ENCODE assay signal across 7 cellular contexts in genomic region chr16:67538666-67539101, GRCh38. TPM values are rescaled to one million over a fixed set of nuclear protein-coding genes. Genes with fewer than 3 reads are reported as not detected.
DNase-seq lines count a peak whose midpoint lies in the region; ATAC-seq and TF ChIP-seq lines count a peak whose summit lies in the region.
"Had no signal": no experiment of that assay in that cellular context is flagged by ENCODE, and none has a peak within 500 bp of the region (broad histone marks: within the 10 kb centered on the region; RNA-seq: fewer than 3 reads in every experiment).

No MANE protein-coding gene starts in this region.

- H3K4me3 ChIP-seq in right cardiac atrium (ENCODE audit: low read length) (peak overlapping the region; percentile 94), thoracic aorta (peak overlapping the region; percentile 90)

- H3K4me1 Mint-ChIP-seq in activated CD8-positive, alpha-beta memory T cell treated with anti-CD3 and anti-CD28 coated beads, Interleukin-2, amount 10 ng/mL, durations not matched to agents 7 days and 5 days, result peaks cover 29% of the 10 kb centered on the region

- intact Hi-C loops in right cardiac atrium (cut with DNase I), result no loop called here

- CTCF ChIA-PET in activated CD8-positive, alpha-beta memory T cell treated with anti-CD3 and anti-CD28 coated beads, Interleukin-2, amount 10 ng/mL, durations not matched to agents 7 days and 5 days (lab: Charles Lee), result interaction anchor here (0.8 to 15.1 kb wide), 4 partner anchors 10 to 106 kb away, joined by 3 to 252 read pairs (median 20); partner anchors contain the start of genes CARMIL2 and RIPOR1

- peaks cover 4% of the 10 kb centered on the region for H3K36me3 Mint-ChIP-seq in activated CD8-positive, alpha-beta memory T cell treated with anti-CD3 and anti-CD28 coated beads, Interleukin-2, amount 10 ng/mL, durations not matched to agents 7 days and 5 days

- no peak overlapping the region for H3K27ac Mint-ChIP-seq in activated CD8-positive, alpha-beta memory T cell treated with anti-CD3 and anti-CD28 coated beads, Interleukin-2, amount 10 ng/mL, durations not matched to agents 7 days and 5 days

- no peak for ATAC-seq in activated CD8-positive, alpha-beta memory T cell treated with anti-CD3 and anti-CD28 coated beads, Interleukin-2, amount 10 ng/mL, durations not matched to agents 7 days and 5 days
- ATAC-seq in right cardiac atrium (no peak), thoracic aorta (ENCODE audit: insufficient number of reproducible peaks, low FRiP score, low read depth) (no peak), HG03280 (IDR thresholded peaks at IDR 0.05; ENCODE audit: unreplicated experiment) (no peak)

- H3K9me3 ChIP-seq in right cardiac atrium (ENCODE audit: control insufficient read depth, low read length) (no peaks in the 10 kb centered on the region), thoracic aorta (no peaks in the 10 kb centered on the region)

- H3K9me3 Mint-ChIP-seq in activated CD8-positive, alpha-beta memory T cell treated with anti-CD3 and anti-CD28 coated beads, Interleukin-2, amount 10 ng/mL, durations not matched to agents 7 days and 5 days (ENCODE audit: low read depth), result no peaks in the 10 kb centered on the region

- H3K27me3 Mint-ChIP-seq in activated CD8-positive, alpha-beta memory T cell treated with anti-CD3 and anti-CD28 coated beads, Interleukin-2, amount 10 ng/mL, durations not matched to agents 7 days and 5 days, result peaks cover 23% of the 10 kb centered on the region

- WGBS in right cardiac atrium, result 34% methylated on average over 23 of the region's 23 CpGs

- H3K36me3 ChIP-seq in thoracic aorta, result peaks cover 32% of the 10 kb centered on the region

- DNase-seq in activated CD8-positive, alpha-beta memory T cell treated with anti-CD3 and anti-CD28 coated beads, Interleukin-2, amount 10 ng/mL, durations not matched to agents 7 days and 5 days, result no peak
- DNase-seq in activated CD8-positive, alpha-beta memory T cell treated with anti-CD3 and anti-CD28 coated beads, Interleukin-2, amount 50 U/mL, for 4 hours, result no peak
- DNase-seq in right cardiac atrium (peak in 2 of 3 donors; percentile 60 to 71), thoracic aorta (ENCODE audit: low spot score) (no peak), amniotic stem cell (lab: John Stamatoyannopoulos, UW) (no peak)
- DNase-seq: NCI-H2107 had no signal

- no peak for TF ChIP-seq CTCF in thoracic aorta (IDR thresholded peaks at IDR 0.05)

- peaks cover 9% of the 10 kb centered on the region for H3K4me1 ChIP-seq in right cardiac atrium (ENCODE audit: control insufficient read depth, insufficient read depth, low read length)
- peaks cover 14 to 30% of the 10 kb centered on the region in 2 donors for H3K4me1 ChIP-seq in thoracic aorta (ENCODE audit: control insufficient read depth in 1 of 2, low read depth in 2 of 2)

- peak overlapping the region; percentile 47 for H3K4me3 Mint-ChIP-seq in activated CD8-positive, alpha-beta memory T cell treated with anti-CD3 and anti-CD28 coated beads, Interleukin-2, amount 10 ng/mL, durations not matched to agents 7 days and 5 days

- H3K27ac ChIP-seq in right cardiac atrium (ENCODE audit: low read length) (no peak overlapping the region), thoracic aorta (peak overlapping the region in 1 of 2 donors; percentile 67)

- H3K27me3 ChIP-seq in right cardiac atrium (ENCODE audit: control insufficient read depth, insufficient read depth) (no peaks in the 10 kb centered on the region), thoracic aorta (replicated peaks; ENCODE audit: insufficient read depth) (no peaks in the 10 kb centered on the region)

RNA-seq across cellular contexts. Expression of gene RIPOR1, which starts 10.1 kb away (rescaled TPM):
- total RNA-seq in activated CD8-positive, alpha-beta memory T cell treated with anti-CD3 and anti-CD28 coated beads, Interleukin-2, amount 10 ng/mL, durations not matched to agents 7 days and 5 days, result 10 to 100 TPM; 14.3 to 17.8 TPM
- total RNA-seq in right cardiac atrium (10 to 100 TPM; 76.2 to 86.6 (median 83.7) TPM), thoracic aorta (100 to 1,000 TPM in 1 of 2 donors, 10 to 100 TPM in 1; 98.0 to 101 TPM)
- 43.8 TPM for polyA plus RNA-seq in right cardiac atrium

RNA-seq across cellular contexts. Expression of gene CTCF, which starts 23.6 kb away (rescaled TPM):
- 10 to 100 TPM; 74.0 to 81.8 TPM for total RNA-seq in activated CD8-positive, alpha-beta memory T cell treated with anti-CD3 and anti-CD28 coated beads, Interleukin-2, amount 10 ng/mL, durations not matched to agents 7 days and 5 days
- total RNA-seq in right cardiac atrium (10 to 100 TPM; 24.2 to 30.5 (median 28.6) TPM), thoracic aorta (10 to 100 TPM; 23.0 to 26.7 TPM)
- polyA plus RNA-seq in right cardiac atrium, result 17.5 TPM

RNA-seq across cellular contexts. Expression of gene AGRP, which starts 55.3 kb away (rescaled TPM):
- not detected for total RNA-seq in activated CD8-positive, alpha-beta memory T cell treated with anti-CD3 and anti-CD28 coated beads, Interleukin-2, amount 10 ng/mL, durations not matched to agents 7 days and 5 days
- not detected for total RNA-seq in right cardiac atrium
- polyA plus RNA-seq in right cardiac atrium, result not detected
- total RNA-seq in thoracic aorta, result not detected

RNA-seq across cellular contexts. Expression of gene ATP6V0D1, which starts 57.7 kb away (rescaled TPM):
- total RNA-seq in activated CD8-positive, alpha-beta memory T cell treated with anti-CD3 and anti-CD28 coated beads, Interleukin-2, amount 10 ng/mL, durations not matched to agents 7 days and 5 days, result 10 to 100 TPM; 42.1 to 58.3 TPM
- 10 to 100 TPM; 64.1 to 79.4 (median 68.2) TPM for total RNA-seq in right cardiac atrium
- 44.6 TPM for polyA plus RNA-seq in right cardiac atrium
- total RNA-seq in thoracic aorta, result 10 to 100 TPM; 68.6 to 72.7 TPM

Comparison
In these comparisons a context has a peak if more than half of its experiments do, and no peak if none do; other contexts are left out.
1. DNase-seq: peak in right cardiac atrium (2 of 3); none in activated CD8-positive, alpha-beta memory T cell treated with anti-CD3 and anti-CD28 coated beads, Interleukin-2, amount 10 ng/mL, durations not matched to agents 7 days and 5 days (single experiment), activated CD8-positive, alpha-beta memory T cell treated with anti-CD3 and anti-CD28 coated beads, Interleukin-2, amount 50 U/mL, for 4 hours (single experiment), thoracic aorta (single experiment) and amniotic stem cell (single experiment).
2. RNA of gene RIPOR1, which starts 10.1 kb away (total RNA-seq): 98.0 to 101 TPM in thoracic aorta and 76.2 to 86.6 TPM in right cardiac atrium; 14.3 to 17.8 TPM in activated CD8-positive, alpha-beta memory T cell treated with anti-CD3 and anti-CD28 coated beads, Interleukin-2, amount 10 ng/mL, durations not matched to agents 7 days and 5 days; every median in the first group is over 4 times any median in the second.